9 cellular contexts compared by ENCODE assay signal in genomic region chr3:186144257-186144656, GRCh38.
"Had no signal": no experiment of that assay in that cellular context is flagged by ENCODE, and none has a peak within 500 bp of the region (broad histone marks: within the 10 kb centered on the region; RNA-seq: fewer than 3 reads in every experiment).

No MANE protein-coding gene starts in this region.

- FAIRE-seq: H1, H54, HTR-8/SVneo, K562 had no signal

- H3K4me2 ChIP-seq: GM23338 had no signal

- H3K4me3 ChIP-seq: GM23338, K562 had no signal

- DNase-seq: H9, HCEC 1CT, IMR-90, KG1 had no signal

- ATAC-seq: GM23338, K562 had no signal
